Comparison of ENCODE assay signal across 28 cellular contexts in the genomic region with DNA sequence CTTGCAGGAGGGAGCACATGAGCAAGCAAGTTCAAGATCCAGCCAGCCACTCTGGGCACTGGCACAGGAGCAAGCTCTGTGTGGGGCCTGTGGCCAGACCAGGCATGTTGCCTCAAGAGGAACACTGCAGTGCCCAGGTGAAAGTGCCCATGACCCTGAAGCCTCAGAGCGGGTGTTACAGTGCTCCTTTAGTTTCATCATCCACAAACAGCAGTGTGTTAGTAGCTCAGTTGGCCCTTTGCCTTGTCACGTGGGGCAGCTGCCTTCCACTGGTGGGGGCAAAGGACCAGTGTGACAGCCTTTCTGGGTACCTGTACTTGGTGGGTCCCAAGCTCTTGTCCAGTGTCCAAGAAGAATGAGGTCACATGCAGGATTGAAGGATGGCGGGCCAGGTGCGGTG.
"Had no signal": no experiment of that assay in that cellular context is flagged by ENCODE, and none has a peak within 500 bp of the region (broad histone marks: within the 10 kb centered on the region; RNA-seq: fewer than 3 reads in every experiment).

No MANE protein-coding gene starts in this region.

- H3K36me3 Mint-ChIP-seq: memory B cell; naive B cell; neural progenitor cell; stimulated activated memory B cell treated with anti-CD40 and anti-IgM and Interleukin-4, amounts not matched to agents 10 μg/mL and 1 μg/mL and 100 μg/mL, for 72 hours had no signal

- ATAC-seq: esophagus mucosa; gastroesophageal sphincter; heart left ventricle; left cardiac atrium; left ventricle myocardium superior; stimulated activated memory B cell treated with anti-CD40 and anti-IgM and Interleukin-4, amounts not matched to agents 10 μg/mL and 1 μg/mL and 100 μg/mL, for 72 hours; stimulated activated naive CD8-positive, alpha-beta T cell treated with anti-CD3 and anti-CD28 coated beads, Interleukin-15, Interleukin-2, amounts not matched to agents 100 U/mL and 50 U/mL, for 24 hours had no signal

- H3K9me3 Mint-ChIP-seq: memory B cell; naive B cell; stimulated activated memory B cell treated with anti-CD40 and anti-IgM and Interleukin-4, amounts not matched to agents 10 μg/mL and 1 μg/mL and 100 μg/mL, for 72 hours; type B pancreatic cell had no signal

- H3K27me3 Mint-ChIP-seq: memory B cell; naive B cell; stimulated activated memory B cell treated with anti-CD40 and anti-IgM and Interleukin-4, amounts not matched to agents 10 μg/mL and 1 μg/mL and 100 μg/mL, for 72 hours; type B pancreatic cell had no signal

- H3K9ac ChIP-seq: neural progenitor cell, parathyroid adenoma had no signal

- H3K27ac Mint-ChIP-seq: memory B cell; neural progenitor cell; stimulated activated memory B cell treated with anti-CD40 and anti-IgM and Interleukin-4, amounts not matched to agents 10 μg/mL and 1 μg/mL and 100 μg/mL, for 72 hours had no signal

- H3K27ac ChIP-seq: dorsolateral prefrontal cortex, epithelial cell of prostate, gastroesophageal sphincter, heart left ventricle, hepatocyte, neural progenitor cell, parathyroid adenoma, prostate gland, right atrium auricular region, sigmoid colon, spleen, testis, tibial artery had no signal

- H3K4me3 ChIP-seq: dorsolateral prefrontal cortex, gastroesophageal sphincter, heart left ventricle, hepatocyte, lung, neural progenitor cell, prostate gland, right atrium auricular region, sigmoid colon, spleen, testis, tibial artery had no signal

- H3K9me3 ChIP-seq: gastroesophageal sphincter, heart left ventricle, prostate gland, right atrium auricular region, sigmoid colon, spleen, testis, tibial artery had no signal

- H3K4me3 Mint-ChIP-seq: memory B cell; stimulated activated memory B cell treated with anti-CD40 and anti-IgM and Interleukin-4, amounts not matched to agents 10 μg/mL and 1 μg/mL and 100 μg/mL, for 72 hours had no signal

- FAIRE-seq: colon had no signal

- H3K27me3 ChIP-seq: dorsolateral prefrontal cortex, gastroesophageal sphincter, heart left ventricle, hepatocyte, neural progenitor cell, right atrium auricular region, sigmoid colon, spleen, testis, tibial artery had no signal

- H3K36me3 ChIP-seq: gastroesophageal sphincter, heart left ventricle, neural progenitor cell, prostate gland, right atrium auricular region, sigmoid colon, spleen, tibial artery had no signal

- DNase-seq: central memory CD4-positive, alpha-beta T cell; dorsolateral prefrontal cortex; effector CD4-positive, alpha-beta T cell; foreskin fibroblast; left cardiac atrium; left ventricle myocardium superior; naive B cell; sigmoid colon; spleen; stimulated activated CD4-positive, alpha-beta T cell treated with anti-CD3 and anti-CD28 coated beads, Interleukin-4, amount 100 ng/mL, for 4 hours; stimulated activated naive CD8-positive, alpha-beta T cell treated with anti-CD3 and anti-CD28 coated beads, Interleukin-15, Interleukin-2, amounts not matched to agents 100 U/mL and 50 U/mL, for 24 hours; substantia nigra; testis; tibial artery had no signal
